In genomic region chr9:76800901-76801300, GRCh38 we compare ENCODE assay signal across 34 cellular contexts. TPM values are rescaled to one million over a fixed set of nuclear protein-coding genes. Genes with fewer than 3 reads are reported as not detected.
"Had no signal": no experiment of that assay in that cellular context is flagged by ENCODE, and none has a peak within 500 bp of the region (broad histone marks: within the 10 kb centered on the region; RNA-seq: fewer than 3 reads in every experiment).

No MANE protein-coding gene starts in this region.

- DNase-seq: activated B cell treated with CpG ODN at 0.5 μM for 24 hours; activated CD4-positive, alpha-beta memory T cell treated with anti-CD3 and anti-CD28 coated beads for 36 hours; activated CD4-positive, alpha-beta T cell treated with anti-CD3 and anti-CD28 coated beads for 4 hours; activated CD4-positive, alpha-beta T cell treated with anti-CD3 and anti-CD28 coated beads, Interleukin-2, amount 10 ng/mL, durations not matched to agents 24 days and 14 days; activated CD4-positive, alpha-beta T cell treated with anti-CD3 and anti-CD28 coated beads, Interleukin-2, amount 50 U/mL, for 1 hour; activated CD4-positive, alpha-beta T cell treated with anti-CD3 and anti-CD28 coated beads, Interleukin-2, amount 50 U/mL, for 4 hours; activated CD4-positive, CD25-positive, alpha-beta regulatory T cell treated with anti-CD3 and anti-CD28 coated beads, Interleukin-2, amount 50 U/mL, for 72 hours; activated CD8-positive, alpha-beta memory T cell treated with anti-CD3 and anti-CD28 coated beads, Interleukin-2, amount 50 U/mL, for 4 hours; activated CD8-positive, alpha-beta T cell treated with anti-CD3 and anti-CD28 coated beads for 36 hours; activated effector memory CD4-positive, alpha-beta T cell treated with anti-CD3 and anti-CD28 coated beads, Interleukin-2, amount 50 U/mL, for 16 hours; activated gamma-delta T cell treated with Interleukin-2 at 50 U/mL for 16 hours; activated naive CD4-positive, alpha-beta T cell; activated naive CD4-positive, alpha-beta T cell treated with anti-CD3 and anti-CD28 coated beads for 36 hours; activated naive CD4-positive, alpha-beta T cell treated with anti-CD3 and anti-CD28 coated beads, Interleukin-2, amount 50 U/mL, for 16 hours; activated naive CD8-positive, alpha-beta T cell treated with anti-CD3 and anti-CD28 coated beads for 36 hours; activated T-cell treated with anti-CD3 and anti-CD28 coated beads for 4 hours; activated T-cell treated with anti-CD3 and anti-CD28 coated beads, Interleukin-2, amount 50 U/mL, for 1 hour; activated T-cell treated with anti-CD3 and anti-CD28 coated beads, Interleukin-2, amount 50 U/mL, for 4 hours; activated T-cell treated with anti-CD3 and anti-CD28 coated beads, Interleukin-2, amount 50 U/mL, for 72 hours; adrenal gland; amniotic stem cell; aorta; body of pancreas; brain microvascular endothelial cell; central memory CD4-positive, alpha-beta T cell; T-helper 2 cell; T-helper 9 cell had no signal

- H3K4me3 ChIP-seq: adrenal gland, body of pancreas, breast epithelium had no signal

- H3K27ac ChIP-seq: adrenal gland, body of pancreas, brain microvascular endothelial cell, breast epithelium had no signal

- H3K36me3 ChIP-seq: adrenal gland, brain microvascular endothelial cell, breast epithelium had no signal

- H3K9me3 ChIP-seq: adrenal gland, body of pancreas, breast epithelium had no signal

- H3K4me1 ChIP-seq: adrenal gland, body of pancreas, breast epithelium had no signal

- H3K27me3 ChIP-seq: adrenal gland, body of pancreas, brain microvascular endothelial cell, breast epithelium had no signal

RNA-seq across cellular contexts. Expression of gene PCA3, which starts 36.7 kb away (rescaled TPM):
- total RNA-seq: activated B cell treated with CpG ODN at 0.5 μM for 24 hours; activated CD4-positive, alpha-beta memory T cell treated with anti-CD3 and anti-CD28 coated beads for 36 hours; activated CD4-positive, alpha-beta T cell treated with anti-CD3 and anti-CD28 coated beads, Interleukin-2, amount 10 ng/mL, durations not matched to agents 24 days and 14 days; activated CD8-positive, alpha-beta memory T cell treated with anti-CD3 and anti-CD28 coated beads for 36 hours; activated CD8-positive, alpha-beta T cell treated with anti-CD3 and anti-CD28 coated beads for 36 hours; activated naive CD4-positive, alpha-beta T cell treated with anti-CD3 and anti-CD28 coated beads for 36 hours; activated naive CD4-positive, alpha-beta T cell treated with anti-CD3 and anti-CD28 coated beads, Interleukin-2, amount 50 U/mL, for 72 hours; activated naive CD8-positive, alpha-beta T cell treated with anti-CD3 and anti-CD28 coated beads for 36 hours; activated T-cell treated with anti-CD3 and anti-CD28 coated beads, Interleukin-2, amount 50 U/mL, for 4 hours; activated T-cell treated with anti-CD3 and anti-CD28 coated beads, Interleukin-2, amount 50 U/mL, for 72 hours; activated T-helper 1 cell treated with anti-CD3 and anti-CD28 coated beads, Interleukin-12 subunit alpha, Interleukin-12 subunit beta, Interleukin-2, Interleukin-4 antibody, amounts not matched to agents 30 ng/mL and 10 ng/mL and 1 ng/mL, durations not matched to agents 14 hours and 24 hours and 36 hours; activated T-helper 17 cell treated with anti-CD3 and anti-CD28 coated beads, Interleukin-2, amount 50 U/mL, for 72 hours; astrocyte; body of pancreas; cardiac septum had no signal
- polyA plus RNA-seq: adrenal gland had no signal
